ENCODE assay signal across 15 cellular contexts in genomic region chr7:73436031-73436929, GRCh38. TPM values are rescaled to one million over a fixed set of nuclear protein-coding genes. Genes with fewer than 3 reads are reported as not detected.
A peak's percentile ranks its signal among the peaks of the same experiment; 100 is the strongest.
DNase-seq lines count a peak whose midpoint lies in the region; ATAC-seq, FAIRE-seq and TF ChIP-seq lines count a peak whose summit lies in the region.
"Had no signal": no experiment of that assay in that cellular context is flagged by ENCODE, and none has a peak within 500 bp of the region (broad histone marks: within the 10 kb centered on the region; RNA-seq: fewer than 3 reads in every experiment).

No MANE protein-coding gene starts in this region.

- TF ChIP-seq CTCF in 22Rv1 (IDR thresholded peaks at IDR 0.05) (peak; percentile 33), liver (IDR thresholded peaks at IDR 0.05; ENCODE audit: low read depth, low read length, missing input control) (peak; percentile 13), pancreas (IDR thresholded peaks at IDR 0.05) (no peak)

- TF ChIP-seq RAD21 in liver (IDR thresholded peaks at IDR 0.05): peak; percentile 59 to 64

- peaks cover 0 to 5% (median under 1%) of the 10 kb centered on the region in 4 donors for H3K4me1 ChIP-seq in liver (ENCODE audit: control insufficient read depth in 4 of 4, insufficient read depth in 4 of 4, low read length in 3 of 4)
- H3K4me1 ChIP-seq in pancreas: no peaks in the 10 kb centered on the region

- H3K9me3 ChIP-seq in liver (ENCODE audit: control insufficient read depth in 4 of 4, low read length in 3 of 4) (peaks cover 0 to 3% (median 0%) of the 10 kb centered on the region in 4 donors), pancreas (no peaks in the 10 kb centered on the region)
- H3K9me3 ChIP-seq: thyroid gland had no signal

- no peak for ATAC-seq in pancreas
- ATAC-seq: left cardiac atrium had no signal

- H3K27ac ChIP-seq in 22Rv1 (no peak overlapping the region), liver (ENCODE audit: low read depth in 1 of 2, low read length in 2 of 2) (no peak overlapping the region), pancreas (no peak overlapping the region)
- H3K27ac ChIP-seq: thyroid gland had no signal

- no peaks in the 10 kb centered on the region for H3K27me3 ChIP-seq in liver (ENCODE audit: control insufficient read depth in 4 of 4, insufficient read depth in 4 of 4, low read length in 3 of 4)
- H3K27me3 ChIP-seq in pancreas: no peaks in the 10 kb centered on the region
- H3K27me3 ChIP-seq: thyroid gland had no signal

- peak; percentile 45 for DNase-seq in EH (ENCODE audit: low read depth)
- peak; percentile 52 for DNase-seq in RKO (ENCODE audit: low spot score)
- DNase-seq in pancreas: no peak
- no peak for DNase-seq in posterior vena cava (ENCODE audit: low spot score)
- no peak for DNase-seq in NCI-H2107 treated with DMSO at 0.1 percent for 48 hours (lab: John Stamatoyannopoulos, UW; ENCODE audit: unreplicated experiment)
- no peak for DNase-seq in epidermal melanocyte (ENCODE audit: insufficient read length, low spot score)
- DNase-seq: H9, left cardiac atrium, NCI-H510A treated with DMSO at 0.1 percent for 48 hours, occipital lobe, thyroid gland had no signal

- no peak for FAIRE-seq in pancreas (lab: Jason Lieb, UNC)
- FAIRE-seq: frontal cortex had no signal

- H3K9ac ChIP-seq in liver (ENCODE audit: low read depth in 1 of 2, low read length in 2 of 2): no peak overlapping the region

- H3K36me3 ChIP-seq in liver (ENCODE audit: control insufficient read depth in 4 of 4, insufficient read depth in 3 of 4, low read depth in 1 of 4, low read length in 3 of 4) (peaks cover 0 to 12% (median 7%) of the 10 kb centered on the region in 4 donors), pancreas (peaks cover 0 to 13% (median 0%) of the 10 kb centered on the region in 3 donors)

- H3K4me3 ChIP-seq in liver (ENCODE audit: low read depth in 1 of 3, low read length in 3 of 3) (no peak overlapping the region), pancreas (no peak overlapping the region)
- H3K4me3 ChIP-seq: thyroid gland had no signal

- WGBS in liver: 48% methylated on average over 20 of the region's 20 CpGs
- 40 to 47% methylated on average over 20 of the region's 20 CpGs for WGBS in pancreas, 2 donors

- intact Hi-C loops in pancreas (cut with DNase I) (no loop called here), posterior vena cava (cut with DNase I) (no loop called here)

TF ChIP-seq in liver, 16 proteins besides CTCF, POLR2A, EP300 and RAD21:
- TF ChIP-seq HNF4A (conservative IDR thresholded peaks at IDR 0.05) (no peak), SP1 (IDR thresholded peaks at IDR 0.05) (no peak), RXRA (IDR thresholded peaks at IDR 0.05) (no peak), ATF3 (IDR thresholded peaks at IDR 0.05) (no peak), JUND (IDR thresholded peaks at IDR 0.05) (no peak)

RNA-seq across cellular contexts. Expression of gene FZD9, which starts 2.7 kb away (rescaled TPM):
- under 1 TPM; 0.33 to 0.56 TPM for total RNA-seq in liver
- polyA plus RNA-seq in liver: under 1 TPM; 0.11 to 0.18 TPM
- under 1 TPM; 0.28 to 0.63 (median 0.46) TPM for total RNA-seq in pancreas
- under 1 TPM; 0.38 to 0.95 TPM for polyA plus RNA-seq in pancreas
- total RNA-seq in posterior vena cava: under 1 TPM; 0.19 to 0.38 TPM
- total RNA-seq: T-helper 2 cell treated with Interferon-gamma antibody and Interleukin-4, amounts not matched to agents 100 ng/mL and 5 ng/mL, for 36 hours had no signal

Comparison
In these comparisons a context has a peak if more than half of its experiments do, and no peak if none do; other contexts are left out.
1. CTCF ChIP-seq: peak in 22Rv1 (single experiment) and liver (single experiment); none in pancreas (0 of 4).
2. DNase-seq: peak in EH (single experiment) and RKO (single experiment); none in pancreas (0 of 6), posterior vena cava (single experiment), NCI-H2107 treated with DMSO at 0.1 percent for 48 hours (single experiment) and epidermal melanocyte (single experiment).